8 cellular contexts compared by ENCODE assay signal in the genomic region with DNA sequence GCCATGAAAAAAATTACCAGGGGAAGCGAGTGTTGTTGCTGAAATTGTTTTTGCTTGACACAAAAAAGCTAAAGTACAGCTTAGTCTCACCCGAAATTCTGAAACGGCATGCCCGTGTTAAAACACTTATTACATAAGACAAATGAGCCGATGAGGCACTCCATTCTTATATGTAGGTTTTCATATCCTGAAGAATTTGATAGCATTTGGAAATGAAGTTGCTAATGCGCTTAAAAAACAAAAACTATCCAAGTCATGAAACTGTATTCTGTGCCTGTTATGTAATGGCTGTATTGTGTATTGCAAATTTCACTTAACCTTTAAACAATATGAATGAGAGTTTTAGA. TPM values are rescaled to one million over a fixed set of nuclear protein-coding genes. Genes with fewer than 3 reads are reported as not detected.
A peak's percentile ranks its signal among the peaks of the same experiment; 100 is the strongest.
DNase-seq lines count a peak whose midpoint lies in the region; ATAC-seq, FAIRE-seq and TF ChIP-seq lines count a peak whose summit lies in the region.

No MANE protein-coding gene starts in this region.

- intact Hi-C loops in lower lobe of right lung (cut with DNase I) = no loop called here

- H3K36me3 ChIP-seq in lower lobe of right lung (no peaks in the 10 kb centered on the region), upper lobe of left lung (no peaks in the 10 kb centered on the region)

- H3K27ac Mint-ChIP-seq in activated naive CD4-positive, alpha-beta T cell treated with anti-CD3 and anti-CD28 coated beads, Interleukin-2, amount 10 ng/mL, durations not matched to agents 7 days and 5 days = peak overlapping the region; percentile 97

- in situ Hi-C loops in astrocyte of the spinal cord (cut with HindIII; ENCODE audit: low sequenced_read_pairs) = no loop called here

- WGBS in upper lobe of left lung, 2 donors = 1 to 2% methylated on average over 6 of the region's 6 CpGs

- ATAC-seq in lower lobe of right lung (no peak), upper lobe of left lung (ENCODE audit: low FRiP score in 2 of 2) (no peak), HG03432 (IDR thresholded peaks at IDR 0.05; ENCODE audit: unreplicated experiment) (no peak), HG02852 (IDR thresholded peaks at IDR 0.05; ENCODE audit: unreplicated experiment) (no peak)

- H3K27ac ChIP-seq in lower lobe of right lung (peak overlapping the region; percentile 95), upper lobe of left lung (peak overlapping the region; percentile 96 to 99 (median 98))

- TF ChIP-seq CTCF in astrocyte of the spinal cord (IDR thresholded peaks at IDR 0.05; ENCODE audit: low read depth, low read length) (no peak), lower lobe of right lung (IDR thresholded peaks at IDR 0.05) (no peak), upper lobe of left lung (IDR thresholded peaks at IDR 0.05) (no peak)

- FAIRE-seq in RCC 7860 (lab: Jason Lieb, UNC) = no peak

- H3K4me1 Mint-ChIP-seq in activated naive CD4-positive, alpha-beta T cell treated with anti-CD3 and anti-CD28 coated beads, Interleukin-2, amount 10 ng/mL, durations not matched to agents 7 days and 5 days = peaks cover 36% of the 10 kb centered on the region

- no peak for DNase-seq in activated naive CD4-positive, alpha-beta T cell treated with anti-CD3 and anti-CD28 coated beads, Interleukin-2, amount 10 ng/mL, durations not matched to agents 7 days and 5 days
- DNase-seq in activated naive CD4-positive, alpha-beta T cell treated with anti-CD3 and anti-CD28 coated beads, Interleukin-2, amount 50 U/mL, for 16 hours = no peak
- DNase-seq in astrocyte of the spinal cord (ENCODE audit: low read depth, low spot score) = peak; percentile 52
- DNase-seq in lower lobe of right lung = no peak
- DNase-seq in upper lobe of left lung = no peak
- no peak for DNase-seq in RCC 7860 (ENCODE audit: low spot score)

- CTCF ChIA-PET in activated naive CD4-positive, alpha-beta T cell treated with anti-CD3 and anti-CD28 coated beads, Interleukin-2, amount 10 ng/mL, durations not matched to agents 7 days and 5 days (lab: Charles Lee) = interaction anchor here (1.7 kb wide), 1 partner anchor 416 kb away, joined by 5 read pairs; no protein-coding TSS in a partner anchor

- H3K9me3 ChIP-seq in lower lobe of right lung = no peaks in the 10 kb centered on the region
- no peaks in the 10 kb centered on the region for H3K9me3 ChIP-seq in upper lobe of left lung

- peaks cover 6% of the 10 kb centered on the region for H3K36me3 Mint-ChIP-seq in activated naive CD4-positive, alpha-beta T cell treated with anti-CD3 and anti-CD28 coated beads, Interleukin-2, amount 10 ng/mL, durations not matched to agents 7 days and 5 days

- peak overlapping the region; percentile 97 for H3K4me3 Mint-ChIP-seq in activated naive CD4-positive, alpha-beta T cell treated with anti-CD3 and anti-CD28 coated beads, Interleukin-2, amount 10 ng/mL, durations not matched to agents 7 days and 5 days

- H3K27me3 ChIP-seq in lower lobe of right lung (ENCODE audit: low read depth) (no peaks in the 10 kb centered on the region), upper lobe of left lung (no peaks in the 10 kb centered on the region)

- H3K27me3 Mint-ChIP-seq in activated naive CD4-positive, alpha-beta T cell treated with anti-CD3 and anti-CD28 coated beads, Interleukin-2, amount 10 ng/mL, durations not matched to agents 7 days and 5 days = peaks cover 5% of the 10 kb centered on the region

- no peak for TF ChIP-seq POLR2A in upper lobe of left lung (IDR thresholded peaks at IDR 0.05)

- peaks cover 29% of the 10 kb centered on the region for H3K4me1 ChIP-seq in lower lobe of right lung
- H3K4me1 ChIP-seq in upper lobe of left lung = peaks cover 11 to 26% (median 18%) of the 10 kb centered on the region in 4 donors

- no peaks in the 10 kb centered on the region for H3K9me3 Mint-ChIP-seq in activated naive CD4-positive, alpha-beta T cell treated with anti-CD3 and anti-CD28 coated beads, Interleukin-2, amount 10 ng/mL, durations not matched to agents 7 days and 5 days

- TF ChIP-seq EP300 in upper lobe of left lung (IDR thresholded peaks at IDR 0.05) = no peak

- H3K4me3 ChIP-seq in astrocyte of the spinal cord (ENCODE audit: low read depth, low read length) = peak overlapping the region; percentile 87
- H3K4me3 ChIP-seq in lower lobe of right lung = peak overlapping the region; percentile 80
- H3K4me3 ChIP-seq in upper lobe of left lung = peak overlapping the region; percentile 78 to 90 (median 84)

RNA-seq across cellular contexts. Expression of a gene that starts 1.4 kb away (rescaled TPM):
- total RNA-seq in lower lobe of right lung (60.0 TPM), upper lobe of left lung (10 to 100 TPM; 10.5 to 47.2 (median 34.8) TPM)
